8 cellular contexts compared by ENCODE assay signal in genomic region chr17:74859439-74860228, GRCh38. TPM values are rescaled to one million over a fixed set of nuclear protein-coding genes. Genes with fewer than 3 reads are reported as not detected.
DNase-seq lines count a peak whose midpoint lies in the region; ATAC-seq and FAIRE-seq lines count a peak whose summit lies in the region.

Gene GRIN2C (minus strand): TSS chr17:74859885. CDS start chr17:74855092, 4,793 bp downstream.

- peak within 1 kb of the TSS; percentile 24 for H3K27ac Mint-ChIP-seq in activated CD4-positive, alpha-beta T cell treated with anti-CD3 and anti-CD28 coated beads, Interleukin-2, amount 10 ng/mL, durations not matched to agents 24 days and 14 days

- peak within 1 kb of the TSS; percentile 56 for H3K4me3 Mint-ChIP-seq in activated CD4-positive, alpha-beta T cell treated with anti-CD3 and anti-CD28 coated beads, Interleukin-2, amount 10 ng/mL, durations not matched to agents 24 days and 14 days

- H3K27me3 Mint-ChIP-seq in activated CD4-positive, alpha-beta T cell treated with anti-CD3 and anti-CD28 coated beads, Interleukin-2, amount 10 ng/mL, durations not matched to agents 24 days and 14 days: peaks cover 58% of the 10 kb centered on the region

- peaks cover 3% of the 10 kb centered on the region for H3K4me1 Mint-ChIP-seq in activated CD4-positive, alpha-beta T cell treated with anti-CD3 and anti-CD28 coated beads, Interleukin-2, amount 10 ng/mL, durations not matched to agents 24 days and 14 days

- no peaks in the 10 kb centered on the region for H3K9me3 Mint-ChIP-seq in activated CD4-positive, alpha-beta T cell treated with anti-CD3 and anti-CD28 coated beads, Interleukin-2, amount 10 ng/mL, durations not matched to agents 24 days and 14 days

- DNase-seq in NCI-H1436 (lab: John Stamatoyannopoulos, UW) (peak; percentile 14), NCI-H1436 treated with DMSO at 0.1 percent for 48 hours (lab: John Stamatoyannopoulos, UW) (no peak), frontal cortex (ENCODE audit: low spot score in 2 of 2) (peak; percentile 73 to 75), midbrain (lab: John Stamatoyannopoulos, UW) (no peak)
- peak; percentile 83 for DNase-seq in activated CD4-positive, alpha-beta T cell treated with anti-CD3 and anti-CD28 coated beads, Interleukin-2, amount 10 ng/mL, durations not matched to agents 24 days and 14 days
- DNase-seq in stimulated activated naive CD4-positive, alpha-beta T cell treated with Interleukin-2 at 50 U/mL for 16 hours (lab: John Stamatoyannopoulos, UW): peak; percentile 14

- FAIRE-seq in frontal cortex (lab: Jason Lieb, UNC): no peak

- H3K36me3 Mint-ChIP-seq in activated CD4-positive, alpha-beta T cell treated with anti-CD3 and anti-CD28 coated beads, Interleukin-2, amount 10 ng/mL, durations not matched to agents 24 days and 14 days (ENCODE audit: low read depth): peaks cover 9% of the 10 kb centered on the region

- intact Hi-C loops in activated CD4-positive, alpha-beta T cell treated with anti-CD3 and anti-CD28 coated beads, Interleukin-2, amount 10 ng/mL, durations not matched to agents 24 days and 14 days (cut with micrococcal nuclease): no loop called here

- no peak for ATAC-seq in GM18517 (IDR thresholded peaks at IDR 0.05; ENCODE audit: unreplicated experiment)
- no peak for ATAC-seq in GM18861 (IDR thresholded peaks at IDR 0.05; ENCODE audit: unreplicated experiment)

RNA-seq across cellular contexts. Expression of gene GRIN2C, which starts in this region (rescaled TPM):
- 0.05 and 0.19 TPM in 2 replicates for total RNA-seq in activated CD4-positive, alpha-beta T cell treated with anti-CD3 and anti-CD28 coated beads, Interleukin-2, amount 10 ng/mL, durations not matched to agents 24 days and 14 days
- total RNA-seq in frontal cortex: 1.2 TPM

Comparison
In these comparisons a context has a peak if more than half of its experiments do, and no peak if none do; other contexts are left out.
1. DNase-seq: peak in NCI-H1436 (single experiment), frontal cortex (2 of 2) and stimulated activated naive CD4-positive, alpha-beta T cell treated with Interleukin-2 at 50 U/mL for 16 hours (single experiment); none in NCI-H1436 treated with DMSO at 0.1 percent for 48 hours (single experiment) and midbrain (single experiment).
2. Peak in DNase-seq in activated CD4-positive, alpha-beta T cell treated with anti-CD3 and anti-CD28 coated beads, Interleukin-2, amount 10 ng/mL, durations not matched to agents 24 days and 14 days; RNA of the gene not detected or under 1 TPM.